In the genomic region with DNA sequence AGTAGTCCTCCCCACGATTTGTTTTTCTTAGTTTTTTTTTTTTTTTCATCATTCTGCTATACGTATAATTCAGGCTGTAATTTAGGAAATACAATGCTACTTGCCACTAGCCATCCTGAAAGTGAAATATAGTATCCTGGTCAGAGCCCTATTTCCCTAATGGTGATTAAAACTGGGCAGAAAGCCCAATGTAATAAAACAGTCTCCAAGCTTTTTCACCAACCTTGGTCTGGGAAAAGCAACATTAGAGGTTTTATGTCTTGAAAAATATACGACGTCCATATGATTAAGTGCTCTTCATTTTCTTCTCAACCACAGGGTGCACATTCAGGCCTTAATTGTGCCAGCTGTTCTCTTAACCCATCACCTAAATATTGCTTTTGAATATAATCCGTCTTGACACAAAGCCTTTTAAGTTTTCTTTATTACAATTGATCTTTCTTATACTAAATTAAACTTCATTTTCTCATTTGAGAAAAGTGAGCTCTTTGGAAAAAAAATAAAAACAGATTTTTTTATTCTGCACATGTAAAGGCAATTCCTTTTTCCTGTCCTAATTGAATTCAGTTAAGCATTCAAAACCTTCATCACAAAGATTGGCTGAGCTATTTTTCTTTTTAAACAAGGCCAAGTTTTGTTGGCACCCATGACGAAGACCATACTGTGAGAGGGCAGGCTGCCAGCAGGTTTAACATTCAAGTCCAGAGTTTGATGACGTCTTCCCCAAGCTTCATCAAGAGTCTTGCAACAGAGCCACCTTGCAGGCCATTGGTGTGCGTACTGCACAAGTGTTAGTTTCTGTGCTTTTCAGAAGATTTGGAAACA, we compare ENCODE assay signal across 11 cellular contexts. TPM values are rescaled to one million over a fixed set of nuclear protein-coding genes. Genes with fewer than 3 reads are reported as not detected.
DNase-seq lines count a peak whose midpoint lies in the region; ATAC-seq and TF ChIP-seq lines count a peak whose summit lies in the region.
"Had no signal": no experiment of that assay in that cellular context is flagged by ENCODE, and none has a peak within 500 bp of the region (broad histone marks: within the 10 kb centered on the region; RNA-seq: fewer than 3 reads in every experiment).

No MANE protein-coding gene starts in this region.

- POLR2A ChIA-PET in RWPE1 (lab: Yijun Ruan, JAX; ENCODE audit: low non-redundant PET): no interaction called here

- H3K27me3 Mint-ChIP-seq in HFFc6 (ENCODE audit: insufficient read depth): no peaks in the 10 kb centered on the region
- no peaks in the 10 kb centered on the region for H3K27me3 Mint-ChIP-seq in T-helper 2 cell treated with Interferon-gamma antibody and Interleukin-4, amounts not matched to agents 5 μg/mL and 100 μg/mL, for 36 hours (ENCODE audit: low read depth)

- no peak overlapping the region for H3K4me3 Mint-ChIP-seq in HFFc6
- no peak overlapping the region for H3K4me3 Mint-ChIP-seq in T-helper 2 cell treated with Interferon-gamma antibody and Interleukin-4, amounts not matched to agents 5 μg/mL and 100 μg/mL, for 36 hours
- H3K4me3 Mint-ChIP-seq: stimulated activated effector memory CD8-positive, alpha-beta T cell treated with anti-CD3 and anti-CD28 coated beads, Interleukin-12 subunit alpha, Interleukin-12 subunit beta, amount 100 ng/mL, for 72 hours had no signal

- H3K9me3 Mint-ChIP-seq in HFFc6: no peaks in the 10 kb centered on the region
- no peaks in the 10 kb centered on the region for H3K9me3 Mint-ChIP-seq in T-helper 2 cell treated with Interferon-gamma antibody and Interleukin-4, amounts not matched to agents 5 μg/mL and 100 μg/mL, for 36 hours

- H3K27me3 ChIP-seq in dorsolateral prefrontal cortex: no peaks in the 10 kb centered on the region
- H3K27me3 ChIP-seq: right atrium auricular region had no signal

- intact Hi-C loops in dorsolateral prefrontal cortex (cut with DNase I): no loop called here

- peaks cover 40% of the 10 kb centered on the region for H3K4me1 Mint-ChIP-seq in HFFc6 (ENCODE audit: low read depth)
- H3K4me1 Mint-ChIP-seq in T-helper 2 cell treated with Interferon-gamma antibody and Interleukin-4, amounts not matched to agents 5 μg/mL and 100 μg/mL, for 36 hours (ENCODE audit: low read depth): no peaks in the 10 kb centered on the region
- H3K4me1 Mint-ChIP-seq: stimulated activated effector memory CD8-positive, alpha-beta T cell treated with anti-CD3 and anti-CD28 coated beads, Interleukin-12 subunit alpha, Interleukin-12 subunit beta, amount 100 ng/mL, for 72 hours had no signal

- no peak overlapping the region for H3K27ac ChIP-seq in dorsolateral prefrontal cortex
- H3K27ac ChIP-seq in RWPE1: no peak overlapping the region
- H3K27ac ChIP-seq: PC-9, right atrium auricular region had no signal

- no peaks in the 10 kb centered on the region for H3K36me3 Mint-ChIP-seq in HFFc6 (ENCODE audit: low read depth)
- H3K36me3 Mint-ChIP-seq in T-helper 2 cell treated with Interferon-gamma antibody and Interleukin-4, amounts not matched to agents 5 μg/mL and 100 μg/mL, for 36 hours (ENCODE audit: low read depth): no peaks in the 10 kb centered on the region
- H3K36me3 Mint-ChIP-seq: stimulated activated effector memory CD8-positive, alpha-beta T cell treated with anti-CD3 and anti-CD28 coated beads, Interleukin-12 subunit alpha, Interleukin-12 subunit beta, amount 100 ng/mL, for 72 hours had no signal

- peak; percentile 17 for DNase-seq in HFFc6
- peak; percentile 98 to 99 for DNase-seq in NCI-H446 (lab: John Stamatoyannopoulos, UW)
- DNase-seq in dorsolateral prefrontal cortex: peak in 6 of 10 donors; percentile 39 to 64 (median 59)
- DNase-seq in renal cortical epithelial cell (ENCODE audit: low read depth): peak; percentile 85
- no peak for DNase-seq in activated naive CD4-positive, alpha-beta T cell treated with Interleukin-2 at 50 U/mL for 16 hours
- DNase-seq in RWPE1 (ENCODE audit: low spot score): no peak
- no peak for DNase-seq in T-helper 2 cell treated with Interferon-gamma antibody and Interleukin-4, amounts not matched to agents 5 μg/mL and 100 μg/mL, for 36 hours (ENCODE audit: low spot score)
- DNase-seq: PC-9 had no signal

- no peak for ATAC-seq in GM18867 (IDR thresholded peaks at IDR 0.05; ENCODE audit: unreplicated experiment)
- ATAC-seq: stimulated activated effector memory CD8-positive, alpha-beta T cell treated with anti-CD3 and anti-CD28 coated beads, Interleukin-12 subunit alpha, Interleukin-12 subunit beta, amount 100 ng/mL, for 72 hours had no signal

- CTCF ChIA-PET in RWPE1 (lab: Yijun Ruan, JAX): interaction anchor here (0.6 to 2.1 kb wide), 3 partner anchors 32 to 573 kb away, joined by 3 to 6 read pairs (median 3); a partner anchor contains a TSS

- no peak overlapping the region for H3K27ac Mint-ChIP-seq in HFFc6
- H3K27ac Mint-ChIP-seq in T-helper 2 cell treated with Interferon-gamma antibody and Interleukin-4, amounts not matched to agents 5 μg/mL and 100 μg/mL, for 36 hours: no peak overlapping the region
- H3K27ac Mint-ChIP-seq: stimulated activated effector memory CD8-positive, alpha-beta T cell treated with anti-CD3 and anti-CD28 coated beads, Interleukin-12 subunit alpha, Interleukin-12 subunit beta, amount 100 ng/mL, for 72 hours had no signal

- TF ChIP-seq CTCF in HFFc6 (IDR thresholded peaks at IDR 0.05) (no peak), dorsolateral prefrontal cortex (IDR thresholded peaks at IDR 0.05 in 54 of 56, conservative IDR thresholded peaks at IDR 0.05 in 2 of 56; ENCODE audit: low read depth in 1 of 56, partially characterized antibody in 56 of 56) (no peak), RWPE1 (conservative IDR thresholded peaks at IDR 0.05; ENCODE audit: low read depth) (no peak)

- peak overlapping the region in 4 of 59 donors; percentile 8 to 16 (median 11) for H3K4me3 ChIP-seq in dorsolateral prefrontal cortex
- H3K4me3 ChIP-seq: PC-9, right atrium auricular region had no signal

RNA-seq across cellular contexts. Expression of a gene that starts 52.7 kb away (rescaled TPM):
- 1 to 10 TPM; 1.0 to 2.0 (median 1.6) TPM for total RNA-seq in HFFc6 (2021; fragmentation: NEBNext Ultra II Directional; extraction: Animal tissue kit (Norgen Biotek cat#: 25700))
- total RNA-seq in dorsolateral prefrontal cortex: 1,000 to 10,000 TPM in 41 of 120 experiments, 100 to 1,000 TPM in 79; 231 to 1,291 (median 925) TPM
- 8.7 and 18.3 TPM in 2 replicates for total RNA-seq in renal cortical epithelial cell

Comparison
In these comparisons a context has a peak if more than half of its experiments do, and no peak if none do; other contexts are left out.
1. DNase-seq: peak in HFFc6 (single experiment), NCI-H446 (2 of 2), dorsolateral prefrontal cortex (6 of 10) and renal cortical epithelial cell (single experiment); none in activated naive CD4-positive, alpha-beta T cell treated with Interleukin-2 at 50 U/mL for 16 hours (single experiment), RWPE1 (single experiment) and T-helper 2 cell treated with Interferon-gamma antibody and Interleukin-4, amounts not matched to agents 5 μg/mL and 100 μg/mL, for 36 hours (single experiment).
2. RNA of a gene that starts 52.7 kb away (total RNA-seq): 231 to 1,291 TPM in dorsolateral prefrontal cortex; 8.7 to 18.3 TPM in renal cortical epithelial cell and 1.0 to 2.0 TPM in HFFc6; every median in the first group is over 10 times any median in the second.